ENCODE assay signal across 8 cellular contexts in genomic region chr11:47523491-47524199, GRCh38. TPM values are rescaled to one million over a fixed set of nuclear protein-coding genes. Genes with fewer than 3 reads are reported as not detected.
A peak's percentile ranks its signal among the peaks of the same experiment; 100 is the strongest.
DNase-seq lines count a peak whose midpoint lies in the region; ATAC-seq and TF ChIP-seq lines count a peak whose summit lies in the region.

No MANE protein-coding gene starts in this region.

- peak overlapping the region; percentile 70 for H3K27ac ChIP-seq in SJSA1

- no peaks in the 10 kb centered on the region for H3K27me3 ChIP-seq in SJSA1 (replicated peaks)

- peaks cover 30% of the 10 kb centered on the region for H3K4me1 ChIP-seq in SJSA1 (replicated peaks)

- H3K4me3 ChIP-seq in SJSA1 (no peak overlapping the region), cardiac fibroblast (replicated peaks in 1 of 2; ENCODE audit: low read depth in 2 of 2, low read length in 2 of 2) (no peak overlapping the region)

- H3K36me3 ChIP-seq in SJSA1, result peaks cover 21% of the 10 kb centered on the region

- peak; percentile 44 for ATAC-seq in HG02642 (IDR thresholded peaks at IDR 0.05; ENCODE audit: poor library complexity, unreplicated experiment)

- no peaks in the 10 kb centered on the region for H3K9me3 ChIP-seq in SJSA1 (replicated peaks)

- TF ChIP-seq CTCF in cardiac fibroblast (IDR thresholded peaks at IDR 0.05; ENCODE audit: low read depth, low read length), result no peak

- DNase-seq in Daoy (ENCODE audit: low read depth), result peak; percentile 77
- peak; percentile 68 to 87 for DNase-seq in SJSA1 (ENCODE audit: low read depth in 1 of 2, low spot score in 2 of 2)
- DNase-seq in cardiac fibroblast (ENCODE audit: low read depth in 2 of 2), result peak; percentile 82 to 87
- DNase-seq in kidney glomerular epithelial cell (lab: John Stamatoyannopoulos, UW), result peak; percentile 66
- peak; percentile 35 for DNase-seq in stimulated activated CD8-positive, alpha-beta memory T cell treated with anti-CD3 and anti-CD28 coated beads, Interleukin-4, amount 100 ng/mL, for 48 hours
- no peak for DNase-seq in NCI-H1436 (lab: John Stamatoyannopoulos, UW)
- no peak for DNase-seq in GOT3 (lab: John Stamatoyannopoulos, UW)

RNA-seq across cellular contexts. Expression of gene CELF1, which starts 29.3 kb away (rescaled TPM):
- total RNA-seq in Daoy (2014; rRNA removed; shearing (Covaris generic)), result 59.9 and 62.5 TPM in 2 replicates
- 50.6 and 77.6 TPM in 2 replicates for total RNA-seq in SJSA1 (2014; rRNA removed; shearing (Covaris generic))

RNA-seq across cellular contexts. Expression of gene PTPMT1, which starts 41.8 kb away (rescaled TPM):
- total RNA-seq in Daoy (2014; rRNA removed; shearing (Covaris generic)), result 62.2 and 81.9 TPM in 2 replicates
- total RNA-seq in SJSA1 (2014; rRNA removed; shearing (Covaris generic)), result 134 and 165 TPM in 2 replicates

RNA-seq across cellular contexts. Expression of gene KBTBD4, which starts 55.1 kb away (rescaled TPM):
- total RNA-seq in Daoy (2014; rRNA removed; shearing (Covaris generic)), result 21.3 and 26.9 TPM in 2 replicates
- 22.9 and 34.9 TPM in 2 replicates for total RNA-seq in SJSA1 (2014; rRNA removed; shearing (Covaris generic))

RNA-seq across cellular contexts. Expression of gene NDUFS3, which starts 55.2 kb away (rescaled TPM):
- total RNA-seq in Daoy (2014; rRNA removed; shearing (Covaris generic)), result 137 and 253 TPM in 2 replicates
- total RNA-seq in SJSA1 (2014; rRNA removed; shearing (Covaris generic)), result 101 and 123 TPM in 2 replicates

Comparison
In these comparisons a context has a peak if more than half of its experiments do, and no peak if none do; other contexts are left out.
1. DNase-seq: peak in Daoy (single experiment), SJSA1 (2 of 2), cardiac fibroblast (2 of 2), kidney glomerular epithelial cell (single experiment) and stimulated activated CD8-positive, alpha-beta memory T cell treated with anti-CD3 and anti-CD28 coated beads, Interleukin-4, amount 100 ng/mL, for 48 hours (single experiment); none in NCI-H1436 (single experiment) and GOT3 (single experiment).